In genomic region chr12:122230798-122231197, GRCh38 we compare ENCODE assay signal across 10 cellular contexts. TPM values are rescaled to one million over a fixed set of nuclear protein-coding genes. Genes with fewer than 3 reads are reported as not detected.
"Had no signal": no experiment of that assay in that cellular context is flagged by ENCODE, and none has a peak within 500 bp of the region (broad histone marks: within the 10 kb centered on the region; RNA-seq: fewer than 3 reads in every experiment).

No MANE protein-coding gene starts in this region.

- H3K9ac ChIP-seq: GM23248, KMS-11 had no signal

- H3K27ac ChIP-seq: GM23248, KMS-11 had no signal

- ATAC-seq: HCT116 had no signal

- H3K4me2 ChIP-seq: KMS-11 had no signal

- H3K4me3 ChIP-seq: GM23248, HAP-1 had no signal

- DNase-seq: GM23248, GOT3, H7, HFFc6, IMR-90, Karpas-422, KBM-7 had no signal

RNA-seq across cellular contexts. Expression of gene IL31, which starts 56.8 kb away (rescaled TPM):
- polyA plus RNA-seq: GM23248, IMR-90 had no signal
